ENCODE assay signal across 1 cellular context in the genomic region with DNA sequence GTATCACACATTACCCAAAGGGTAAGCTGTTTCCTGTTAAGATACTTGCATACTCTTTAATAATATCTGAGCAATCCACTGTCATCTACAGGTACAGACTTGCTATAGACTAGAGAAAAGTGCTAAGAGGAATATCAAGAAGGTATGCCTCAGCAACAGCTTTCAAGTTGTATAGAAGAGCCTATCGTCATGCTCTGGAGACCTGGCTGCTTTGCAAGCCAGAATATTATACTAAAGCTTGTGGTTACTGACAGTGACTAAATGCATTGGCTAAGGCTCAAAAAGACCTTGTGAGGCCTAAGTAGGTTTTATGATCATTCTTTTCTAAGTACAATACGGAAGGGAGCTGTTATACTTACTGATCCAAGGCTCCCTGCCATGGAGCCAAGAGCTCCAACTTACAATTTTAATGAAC.
TF ChIP-seq lines count a peak whose summit lies in the region.

No MANE protein-coding gene starts in this region.

TF ChIP-seq in SK-N-SH, 30 proteins besides CTCF, POLR2A, EP300 and RAD21 (continued from another document):
- TF ChIP-seq TAF1 (IDR thresholded peaks at IDR 0.05; ENCODE audit: borderline replicate concordance, low read depth, low read length): no peak
TF ChIP-seq in SK-N-SH: peak in this region for 6.
